Comparison of ENCODE assay signal across 1 cellular context in the genomic region with DNA sequence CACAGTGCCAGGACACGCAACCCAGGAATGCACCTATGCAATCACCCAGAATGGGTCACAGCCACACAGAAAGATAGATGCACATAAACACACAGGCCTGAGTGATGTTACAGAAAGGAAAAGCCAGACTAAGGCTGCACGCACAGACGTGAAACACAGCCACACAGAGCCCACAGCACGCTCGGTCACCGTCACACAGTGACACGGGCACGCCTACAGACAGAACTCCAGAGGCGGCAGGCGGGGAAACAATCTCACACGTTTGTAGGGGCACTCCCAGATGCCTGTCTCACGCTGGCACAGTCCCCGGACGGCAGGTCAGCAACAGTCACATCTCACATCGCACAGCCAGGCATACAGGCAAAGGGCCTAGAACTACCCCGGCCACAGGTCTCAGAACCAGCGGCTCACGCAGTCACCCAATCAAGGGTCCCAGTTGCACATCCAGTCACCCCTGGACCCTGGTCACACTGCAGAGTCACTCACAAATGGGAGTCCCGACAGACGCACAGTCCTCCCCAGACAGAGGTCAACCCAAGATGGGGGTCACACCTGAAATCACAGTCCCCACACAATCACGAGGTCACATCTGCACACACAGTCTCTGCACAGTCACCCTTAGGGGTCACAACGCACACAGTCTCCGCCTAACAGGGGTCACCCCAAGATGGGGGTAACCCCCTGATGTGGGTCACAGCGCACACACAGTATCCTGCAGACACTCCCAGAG.
A peak's percentile ranks its signal among the peaks of the same experiment; 100 is the strongest.
TF ChIP-seq lines count a peak whose summit lies in the region.

No MANE protein-coding gene starts in this region.

TF ChIP-seq in HepG2, 621 proteins besides CTCF, POLR2A, EP300 and RAD21 (continued from another document and continues in another):
- no peak for TF ChIP-seq CSRNP2 (CRISPR knock-in tag; conservative IDR thresholded peaks at IDR 0.05; ENCODE audit: low read depth)
- TF ChIP-seq RORA (CRISPR knock-in tag; IDR thresholded peaks at IDR 0.05): no peak
- no peak for TF ChIP-seq HOXA9 (CRISPR knock-in tag; IDR thresholded peaks at IDR 0.05; ENCODE audit: borderline replicate concordance)
- peak; percentile 40 for TF ChIP-seq TEAD3 (CRISPR knock-in tag; optimal IDR thresholded peaks at IDR 0.05; ENCODE audit: borderline replicate concordance)
- TF ChIP-seq HMGA1 (CRISPR knock-in tag; conservative IDR thresholded peaks at IDR 0.05): no peak
- TF ChIP-seq, protein P1, sequence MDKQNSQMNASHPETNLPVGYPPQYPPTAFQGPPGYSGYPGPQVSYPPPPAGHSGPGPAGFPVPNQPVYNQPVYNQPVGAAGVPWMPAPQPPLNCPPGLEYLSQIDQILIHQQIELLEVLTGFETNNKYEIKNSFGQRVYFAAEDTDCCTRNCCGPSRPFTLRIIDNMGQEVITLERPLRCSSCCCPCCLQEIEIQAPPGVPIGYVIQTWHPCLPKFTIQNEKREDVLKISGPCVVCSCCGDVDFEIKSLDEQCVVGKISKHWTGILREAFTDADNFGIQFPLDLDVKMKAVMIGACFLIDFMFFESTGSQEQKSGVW (CRISPR knock-in tag; IDR thresholded peaks at IDR 0.05; ENCODE audit: borderline replicate concordance): no peak
- no peak for TF ChIP-seq ZNF772 (CRISPR knock-in tag; IDR thresholded peaks at IDR 0.05)
- no peak for TF ChIP-seq TRIM24 (CRISPR knock-in tag; IDR thresholded peaks at IDR 0.05)
- no peak for TF ChIP-seq ZNF737 (CRISPR knock-in tag; IDR thresholded peaks at IDR 0.05; ENCODE audit: borderline replicate concordance)
- TF ChIP-seq SPEN (CRISPR knock-in tag; IDR thresholded peaks at IDR 0.05; ENCODE audit: low read depth): 0 out of 2 replicates have a peak, but pooled peaks have one; percentile 21
- no peak for TF ChIP-seq PCBP1 (IDR thresholded peaks at IDR 0.05; ENCODE audit: borderline replicate concordance, low read depth, low read length)
- no peak for TF ChIP-seq ZHX1 (CRISPR knock-in tag; IDR thresholded peaks at IDR 0.05; ENCODE audit: low read depth)
- TF ChIP-seq ZNF775 (CRISPR knock-in tag; IDR thresholded peaks at IDR 0.05; ENCODE audit: borderline replicate concordance): no peak
- TF ChIP-seq SMAD9 (CRISPR knock-in tag; IDR thresholded peaks at IDR 0.05): no peak
- TF ChIP-seq, protein P2, sequence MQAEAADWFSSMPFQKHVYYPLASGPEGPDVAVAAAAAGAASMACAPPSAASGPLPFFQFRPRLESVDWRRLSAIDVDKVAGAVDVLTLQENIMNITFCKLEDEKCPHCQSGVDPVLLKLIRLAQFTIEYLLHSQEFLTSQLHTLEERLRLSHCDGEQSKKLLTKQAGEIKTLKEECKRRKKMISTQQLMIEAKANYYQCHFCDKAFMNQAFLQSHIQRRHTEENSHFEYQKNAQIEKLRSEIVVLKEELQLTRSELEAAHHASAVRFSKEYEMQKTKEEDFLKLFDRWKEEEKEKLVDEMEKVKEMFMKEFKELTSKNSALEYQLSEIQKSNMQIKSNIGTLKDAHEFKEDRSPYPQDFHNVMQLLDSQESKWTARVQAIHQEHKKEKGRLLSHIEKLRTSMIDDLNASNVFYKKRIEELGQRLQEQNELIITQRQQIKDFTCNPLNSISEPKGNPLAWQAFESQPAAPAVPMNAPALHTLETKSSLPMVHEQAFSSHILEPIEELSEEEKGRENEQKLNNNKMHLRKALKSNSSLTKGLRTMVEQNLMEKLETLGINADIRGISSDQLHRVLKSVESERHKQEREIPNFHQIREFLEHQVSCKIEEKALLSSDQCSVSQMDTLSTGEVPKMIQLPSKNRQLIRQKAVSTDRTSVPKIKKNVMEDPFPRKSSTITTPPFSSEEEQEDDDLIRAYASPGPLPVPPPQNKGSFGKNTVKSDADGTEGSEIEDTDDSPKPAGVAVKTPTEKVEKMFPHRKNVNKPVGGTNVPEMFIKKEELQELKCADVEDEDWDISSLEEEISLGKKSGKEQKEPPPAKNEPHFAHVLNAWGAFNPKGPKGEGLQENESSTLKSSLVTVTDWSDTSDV (CRISPR knock-in tag; IDR thresholded peaks at IDR 0.05): peak; percentile 58; the same call in 1 of the 2 replicates
- TF ChIP-seq, protein P3, sequence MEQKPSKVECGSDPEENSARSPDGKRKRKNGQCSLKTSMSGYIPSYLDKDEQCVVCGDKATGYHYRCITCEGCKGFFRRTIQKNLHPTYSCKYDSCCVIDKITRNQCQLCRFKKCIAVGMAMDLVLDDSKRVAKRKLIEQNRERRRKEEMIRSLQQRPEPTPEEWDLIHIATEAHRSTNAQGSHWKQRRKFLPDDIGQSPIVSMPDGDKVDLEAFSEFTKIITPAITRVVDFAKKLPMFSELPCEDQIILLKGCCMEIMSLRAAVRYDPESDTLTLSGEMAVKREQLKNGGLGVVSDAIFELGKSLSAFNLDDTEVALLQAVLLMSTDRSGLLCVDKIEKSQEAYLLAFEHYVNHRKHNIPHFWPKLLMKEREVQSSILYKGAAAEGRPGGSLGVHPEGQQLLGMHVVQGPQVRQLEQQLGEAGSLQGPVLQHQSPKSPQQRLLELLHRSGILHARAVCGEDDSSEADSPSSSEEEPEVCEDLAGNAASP (CRISPR knock-in tag; IDR thresholded peaks at IDR 0.05; ENCODE audit: borderline replicate concordance): peak; percentile 7; the same call in 1 of the 2 replicates
- no peak for TF ChIP-seq ZNF782 (CRISPR knock-in tag; IDR thresholded peaks at IDR 0.05; ENCODE audit: borderline replicate concordance)
- no peak for TF ChIP-seq BRCA1 (CRISPR knock-in tag; IDR thresholded peaks at IDR 0.05)
- TF ChIP-seq PRDM10 (CRISPR knock-in tag; IDR thresholded peaks at IDR 0.05; ENCODE audit: low read depth): no peak
- TF ChIP-seq, protein P4, sequence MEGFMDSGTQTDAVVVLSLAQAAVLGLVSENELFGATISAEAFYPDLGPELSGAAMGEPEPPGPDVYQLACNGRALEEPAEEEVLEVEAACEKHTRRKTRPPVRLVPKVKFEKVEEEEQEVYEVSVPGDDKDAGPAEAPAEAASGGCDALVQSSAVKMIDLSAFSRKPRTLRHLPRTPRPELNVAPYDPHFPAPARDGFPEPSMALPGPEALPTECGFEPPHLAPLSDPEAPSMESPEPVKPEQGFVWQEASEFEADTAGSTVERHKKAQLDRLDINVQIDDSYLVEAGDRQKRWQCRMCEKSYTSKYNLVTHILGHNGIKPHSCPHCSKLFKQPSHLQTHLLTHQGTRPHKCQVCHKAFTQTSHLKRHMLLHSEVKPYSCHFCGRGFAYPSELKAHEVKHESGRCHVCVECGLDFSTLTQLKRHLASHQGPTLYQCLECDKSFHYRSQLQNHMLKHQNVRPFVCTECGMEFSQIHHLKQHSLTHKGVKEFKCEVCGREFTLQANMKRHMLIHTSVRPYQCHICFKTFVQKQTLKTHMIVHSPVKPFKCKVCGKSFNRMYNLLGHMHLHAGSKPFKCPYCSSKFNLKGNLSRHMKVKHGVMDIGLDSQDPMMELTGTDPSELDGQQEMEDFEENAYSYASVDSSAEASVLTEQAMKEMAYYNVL (CRISPR knock-in tag; IDR thresholded peaks at IDR 0.05; ENCODE audit: borderline replicate concordance): no peak
- no peak for TF ChIP-seq ZNF879 (CRISPR knock-in tag; IDR thresholded peaks at IDR 0.05)
- TF ChIP-seq ZFYVE20 (CRISPR knock-in tag; IDR thresholded peaks at IDR 0.05; ENCODE audit: borderline replicate concordance, low read depth): no peak
- TF ChIP-seq, protein P5, sequence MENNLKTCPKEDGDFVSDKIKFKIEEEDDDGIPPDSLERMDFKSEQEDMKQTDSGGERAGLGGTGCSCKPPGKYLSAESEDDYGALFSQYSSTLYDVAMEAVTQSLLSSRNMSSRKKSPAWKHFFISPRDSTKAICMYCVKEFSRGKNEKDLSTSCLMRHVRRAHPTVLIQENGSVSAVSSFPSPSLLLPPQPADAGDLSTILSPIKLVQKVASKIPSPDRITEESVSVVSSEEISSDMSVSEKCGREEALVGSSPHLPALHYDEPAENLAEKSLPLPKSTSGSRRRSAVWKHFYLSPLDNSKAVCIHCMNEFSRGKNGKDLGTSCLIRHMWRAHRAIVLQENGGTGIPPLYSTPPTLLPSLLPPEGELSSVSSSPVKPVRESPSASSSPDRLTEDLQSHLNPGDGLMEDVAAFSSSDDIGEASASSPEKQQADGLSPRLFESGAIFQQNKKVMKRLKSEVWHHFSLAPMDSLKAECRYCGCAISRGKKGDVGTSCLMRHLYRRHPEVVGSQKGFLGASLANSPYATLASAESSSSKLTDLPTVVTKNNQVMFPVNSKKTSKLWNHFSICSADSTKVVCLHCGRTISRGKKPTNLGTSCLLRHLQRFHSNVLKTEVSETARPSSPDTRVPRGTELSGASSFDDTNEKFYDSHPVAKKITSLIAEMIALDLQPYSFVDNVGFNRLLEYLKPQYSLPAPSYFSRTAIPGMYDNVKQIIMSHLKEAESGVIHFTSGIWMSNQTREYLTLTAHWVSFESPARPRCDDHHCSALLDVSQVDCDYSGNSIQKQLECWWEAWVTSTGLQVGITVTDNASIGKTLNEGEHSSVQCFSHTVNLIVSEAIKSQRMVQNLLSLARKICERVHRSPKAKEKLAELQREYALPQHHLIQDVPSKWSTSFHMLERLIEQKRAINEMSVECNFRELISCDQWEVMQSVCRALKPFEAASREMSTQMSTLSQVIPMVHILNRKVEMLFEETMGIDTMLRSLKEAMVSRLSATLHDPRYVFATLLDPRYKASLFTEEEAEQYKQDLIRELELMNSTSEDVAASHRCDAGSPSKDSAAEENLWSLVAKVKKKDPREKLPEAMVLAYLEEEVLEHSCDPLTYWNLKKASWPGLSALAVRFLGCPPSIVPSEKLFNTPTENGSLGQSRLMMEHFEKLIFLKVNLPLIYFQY (CRISPR knock-in tag; IDR thresholded peaks at IDR 0.05; ENCODE audit: borderline replicate concordance): no peak
- TF ChIP-seq TAF1 (CRISPR knock-in tag; IDR thresholded peaks at IDR 0.05): peak; percentile 42; the same call in 1 of the 2 replicates
- TF ChIP-seq DNMT1 (CRISPR knock-in tag; IDR thresholded peaks at IDR 0.05): no peak
- no peak for TF ChIP-seq POLR2G (IDR thresholded peaks at IDR 0.05; ENCODE audit: low read depth, low read length)
- peak; percentile 69 for TF ChIP-seq ZNF263 (CRISPR knock-in tag; IDR thresholded peaks at IDR 0.05)
- no peak for TF ChIP-seq FOXC1 (CRISPR knock-in tag; IDR thresholded peaks at IDR 0.05; ENCODE audit: borderline replicate concordance)
- TF ChIP-seq ZNF367 (CRISPR knock-in tag; IDR thresholded peaks at IDR 0.05; ENCODE audit: borderline replicate concordance): no peak
- no peak for TF ChIP-seq ZNF510 (CRISPR knock-in tag; IDR thresholded peaks at IDR 0.05; ENCODE audit: low read depth)
- TF ChIP-seq FOSL2 (CRISPR knock-in tag; IDR thresholded peaks at IDR 0.05): no peak
- no peak for TF ChIP-seq ASH2L (IDR thresholded peaks at IDR 0.05; ENCODE audit: insufficient read length, low read depth, low read length)
- TF ChIP-seq IKZF4 (CRISPR knock-in tag; IDR thresholded peaks at IDR 0.05; ENCODE audit: borderline replicate concordance, low read depth, not compliant biosample characterization): no peak
- TF ChIP-seq ISL2 (CRISPR knock-in tag; IDR thresholded peaks at IDR 0.05): no peak
- 0 out of 2 replicates have a peak, but pooled peaks have one; percentile 9 for TF ChIP-seq ZNF746 (CRISPR knock-in tag; IDR thresholded peaks at IDR 0.05)
